10 cellular contexts compared by ENCODE assay signal in the genomic region with DNA sequence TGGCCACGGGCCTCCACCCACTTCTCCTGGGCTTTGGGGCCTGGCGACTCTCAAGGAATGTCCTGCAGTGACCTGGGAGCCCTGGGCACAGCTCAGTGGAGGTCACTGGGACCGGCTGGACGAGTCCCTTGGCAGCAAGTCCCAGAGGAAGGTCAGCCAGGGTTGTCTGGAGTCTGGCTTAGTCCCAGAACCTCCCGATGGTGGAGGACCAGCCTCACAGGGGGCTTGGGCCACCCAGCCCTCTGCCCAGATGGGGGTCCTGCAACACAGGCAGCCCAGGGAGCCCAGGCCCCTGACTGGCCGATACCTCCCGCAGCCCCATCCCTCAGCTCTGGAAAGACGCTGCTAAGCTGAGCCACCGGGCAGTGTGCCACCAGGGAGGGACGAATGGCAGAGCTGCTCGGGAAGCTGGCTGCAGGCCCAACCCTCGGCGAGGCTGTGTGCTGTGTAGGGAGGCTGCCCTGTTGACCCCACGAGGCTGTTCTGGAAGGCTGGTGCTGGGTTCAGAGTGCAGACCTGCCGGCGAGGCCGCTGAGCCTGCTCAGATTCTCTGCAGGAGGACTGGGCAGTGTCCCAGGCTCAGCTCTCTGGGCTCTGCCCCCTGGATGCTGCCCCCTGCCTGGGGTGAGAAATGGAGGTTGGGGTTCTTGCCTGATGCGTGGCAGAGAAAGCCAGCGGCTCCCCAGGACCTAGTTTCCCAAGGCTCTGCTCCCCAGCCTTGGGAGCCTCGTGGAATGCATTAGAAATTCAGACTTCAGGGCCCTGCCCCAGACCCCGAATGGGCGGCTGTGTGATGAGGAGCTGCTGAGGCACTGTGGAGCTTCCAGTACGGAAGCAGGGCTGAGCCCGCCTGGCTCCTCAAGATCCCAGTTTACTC.
DNase-seq lines count a peak whose midpoint lies in the region; ATAC-seq and TF ChIP-seq lines count a peak whose summit lies in the region.
"Had no signal": no experiment of that assay in that cellular context is flagged by ENCODE, and none has a peak within 500 bp of the region (broad histone marks: within the 10 kb centered on the region; RNA-seq: fewer than 3 reads in every experiment).

No MANE protein-coding gene starts in this region.

- peaks cover 10 to 26% of the 10 kb centered on the region in 2 donors for H3K27me3 Mint-ChIP-seq in natural killer cell treated with Interleukin-12 subunit alpha and Interleukin-12 subunit beta and Interleukin-15 and Interleukin-18, amount 100 ng/mL, for 72 hours

- peak in 11 of 14 donors; percentile 13 to 78 (median 45) for DNase-seq in C1 segment of cervical spinal cord (lab: John Stamatoyannopoulos, UW)
- DNase-seq in NCI-H2029 treated with DMSO at 0.1 percent for 48 hours (lab: John Stamatoyannopoulos, UW), result peak; percentile 32
- DNase-seq in fibroblast of peridontal ligament (ENCODE audit: extremely low read depth), result peak; percentile 36
- peak; percentile 93 for DNase-seq in mucosa of gallbladder (ENCODE audit: low spot score)
- DNase-seq in natural killer cell treated with Interleukin-12 subunit alpha and Interleukin-12 subunit beta and Interleukin-15 and Interleukin-18, amount 100 ng/mL, for 72 hours (ENCODE audit: low spot score), result no peak
- no peak for DNase-seq in gastrocnemius medialis
- no peak for DNase-seq in GM19238 (ENCODE audit: insufficient read length, low spot score)
- DNase-seq in islet precursor cell, result no peak
- DNase-seq: stimulated activated CD4-positive, alpha-beta T cell treated with anti-CD3 and anti-CD28 coated beads, Interleukin-4, amount 100 ng/mL, for 4 hours had no signal

- H3K9me3 ChIP-seq in gastrocnemius medialis, result no peaks in the 10 kb centered on the region

- TF ChIP-seq POLR2A in gastrocnemius medialis (IDR thresholded peaks at IDR 0.05), result no peak

- intact Hi-C loops in gastrocnemius medialis (cut with DNase I; ENCODE audit: low total_unique reads), result no loop called here

- no peak overlapping the region for H3K4me3 Mint-ChIP-seq in natural killer cell treated with Interleukin-12 subunit alpha and Interleukin-12 subunit beta and Interleukin-15 and Interleukin-18, amount 100 ng/mL, for 72 hours
- H3K4me3 Mint-ChIP-seq: CD8-positive, alpha-beta memory T cell had no signal

- peaks cover 0 to 13% (median 0%) of the 10 kb centered on the region in 3 donors for H3K27me3 ChIP-seq in gastrocnemius medialis

- no peaks in the 10 kb centered on the region for H3K36me3 ChIP-seq in gastrocnemius medialis

- H3K9me3 Mint-ChIP-seq in natural killer cell treated with Interleukin-12 subunit alpha and Interleukin-12 subunit beta and Interleukin-15 and Interleukin-18, amount 100 ng/mL, for 72 hours, result no peaks in the 10 kb centered on the region

- no peak overlapping the region for H3K27ac Mint-ChIP-seq in natural killer cell treated with Interleukin-12 subunit alpha and Interleukin-12 subunit beta and Interleukin-15 and Interleukin-18, amount 100 ng/mL, for 72 hours
- H3K27ac Mint-ChIP-seq: CD8-positive, alpha-beta memory T cell had no signal

- H3K27ac ChIP-seq in gastrocnemius medialis, result no peak overlapping the region

- TF ChIP-seq CTCF in gastrocnemius medialis (IDR thresholded peaks at IDR 0.05 in 4 of 5, conservative IDR thresholded peaks at IDR 0.05 in 1 of 5), result no peak

- no peaks in the 10 kb centered on the region for H3K4me1 Mint-ChIP-seq in natural killer cell treated with Interleukin-12 subunit alpha and Interleukin-12 subunit beta and Interleukin-15 and Interleukin-18, amount 100 ng/mL, for 72 hours (ENCODE audit: low read depth in 2 of 2)
- H3K4me1 Mint-ChIP-seq: CD8-positive, alpha-beta memory T cell had no signal

- no peaks in the 10 kb centered on the region for H3K4me1 ChIP-seq in gastrocnemius medialis

- in situ Hi-C loops in gastrocnemius medialis (cut with MboI; ENCODE audit: low sequenced_read_pairs in 4 of 4), result no loop called here

- H3K4me3 ChIP-seq in gastrocnemius medialis, result no peak overlapping the region

- no peak for ATAC-seq in natural killer cell treated with Interleukin-12 subunit alpha and Interleukin-12 subunit beta and Interleukin-15 and Interleukin-18, amount 100 ng/mL, for 72 hours
- ATAC-seq in gastrocnemius medialis, result no peak

- no peaks in the 10 kb centered on the region for H3K36me3 Mint-ChIP-seq in natural killer cell treated with Interleukin-12 subunit alpha and Interleukin-12 subunit beta and Interleukin-15 and Interleukin-18, amount 100 ng/mL, for 72 hours
- H3K36me3 Mint-ChIP-seq: CD8-positive, alpha-beta memory T cell had no signal

Comparison
In these comparisons a context has a peak if more than half of its experiments do, and no peak if none do; other contexts are left out.
1. DNase-seq: peak in C1 segment of cervical spinal cord (11 of 14), NCI-H2029 treated with DMSO at 0.1 percent for 48 hours (single experiment), fibroblast of peridontal ligament (single experiment) and mucosa of gallbladder (single experiment); none in natural killer cell treated with Interleukin-12 subunit alpha and Interleukin-12 subunit beta and Interleukin-15 and Interleukin-18, amount 100 ng/mL, for 72 hours (single experiment), gastrocnemius medialis (0 of 2), GM19238 (single experiment) and islet precursor cell (single experiment).